In genomic region chr5:142129447-142129846, GRCh38 we compare ENCODE assay signal across 20 cellular contexts. TPM values are rescaled to one million over a fixed set of nuclear protein-coding genes. Genes with fewer than 3 reads are reported as not detected.
DNase-seq lines count a peak whose midpoint lies in the region; TF ChIP-seq lines count a peak whose summit lies in the region.
"Had no signal": no experiment of that assay in that cellular context is flagged by ENCODE, and none has a peak within 500 bp of the region (broad histone marks: within the 10 kb centered on the region; RNA-seq: fewer than 3 reads in every experiment).

No MANE protein-coding gene starts in this region.

- POLR2A ChIA-PET in activated CD4-positive, alpha-beta T cell treated with anti-CD3 and anti-CD28 coated beads, Interleukin-2, amount 10 ng/mL, durations not matched to agents 7 days and 5 days (lab: Charles Lee), result interaction anchor here (0.6 kb wide), 1 partner anchor 12 kb away, joined by 3 read pairs; no protein-coding TSS in a partner anchor

- H3K4me1 ChIP-seq in adipocyte (ENCODE audit: control insufficient read depth, insufficient read depth, low read length), result peaks cover 21% of the 10 kb centered on the region

- H3K27ac Mint-ChIP-seq in activated CD4-positive, alpha-beta T cell treated with anti-CD3 and anti-CD28 coated beads, Interleukin-2, amount 10 ng/mL, durations not matched to agents 7 days and 5 days, result peak overlapping the region; percentile 76
- peak overlapping the region; percentile 65 for H3K27ac Mint-ChIP-seq in HFFc6
- peak overlapping the region; percentile 40 for H3K27ac Mint-ChIP-seq in progenitor cell of endocrine pancreas
- H3K27ac Mint-ChIP-seq: mesothelial cell of epicardium had no signal

- no peak overlapping the region for H3K4me3 Mint-ChIP-seq in activated CD4-positive, alpha-beta T cell treated with anti-CD3 and anti-CD28 coated beads, Interleukin-2, amount 10 ng/mL, durations not matched to agents 7 days and 5 days
- H3K4me3 Mint-ChIP-seq in HFFc6 (peak overlapping the region; percentile 82), progenitor cell of endocrine pancreas (ENCODE audit: low read depth) (no peak overlapping the region)
- H3K4me3 Mint-ChIP-seq: mesothelial cell of epicardium, nephron had no signal

- H3K9me3 ChIP-seq in adipocyte (ENCODE audit: control insufficient read depth, low read length), result no peaks in the 10 kb centered on the region

- no peaks in the 10 kb centered on the region for H3K27me3 ChIP-seq in adipocyte (replicated peaks; ENCODE audit: control insufficient read depth, insufficient read depth, low read length)
- H3K27me3 ChIP-seq: BLaER1, esophagus squamous epithelium had no signal

- DNase-seq in activated CD4-positive, alpha-beta T cell treated with anti-CD3 and anti-CD28 coated beads, Interleukin-2, amount 10 ng/mL, durations not matched to agents 7 days and 5 days, result no peak
- DNase-seq in activated CD4-positive, alpha-beta T cell treated with anti-CD3 and anti-CD28 coated beads for 1 hour, result no peak
- DNase-seq in HFFc6, result no peak
- no peak for DNase-seq in adipocyte (ENCODE audit: low read depth)
- no peak for DNase-seq in progenitor cell of endocrine pancreas (ENCODE audit: low spot score, unreplicated experiment)
- DNase-seq in stimulated activated naive CD4-positive, alpha-beta T cell treated with Interleukin-2 at 50 U/mL for 16 hours (lab: John Stamatoyannopoulos, UW), result no peak
- no peak for DNase-seq in NCI-H1436 (lab: John Stamatoyannopoulos, UW)
- no peak for DNase-seq in NCI-H1048 (lab: John Stamatoyannopoulos, UW)
- DNase-seq: activated CD4-positive, CD25-positive, alpha-beta regulatory T cell; activated effector memory CD4-positive, alpha-beta T cell treated with Interleukin-2 at 50 U/mL for 16 hours; effector CD8-positive, alpha-beta T cell; esophagus squamous epithelium; left colon; NCI-H510A treated with DMSO at 0.1 percent for 48 hours; stimulated activated CD4-positive, alpha-beta T cell treated with anti-CD3 and anti-CD28 coated beads, Interleukin-2, amount 100 ng/mL, for 24 hours; stimulated activated naive CD8-positive, alpha-beta T cell treated with anti-CD3 and anti-CD28 coated beads, Interleukin-15, Interleukin-2, amounts not matched to agents 100 U/mL and 50 U/mL, for 24 hours; T-helper 9 cell had no signal

- H3K4me1 Mint-ChIP-seq in activated CD4-positive, alpha-beta T cell treated with anti-CD3 and anti-CD28 coated beads, Interleukin-2, amount 10 ng/mL, durations not matched to agents 7 days and 5 days, result peaks cover 43% of the 10 kb centered on the region
- H3K4me1 Mint-ChIP-seq in HFFc6 (ENCODE audit: low read depth) (peaks cover 26% of the 10 kb centered on the region), progenitor cell of endocrine pancreas (ENCODE audit: low read depth) (peaks cover 20% of the 10 kb centered on the region)

- peak overlapping the region; percentile 55 for H3K9ac ChIP-seq in adipocyte (ENCODE audit: low read length)
- H3K9ac ChIP-seq: BLaER1 had no signal

- no peaks in the 10 kb centered on the region for H3K9me3 Mint-ChIP-seq in activated CD4-positive, alpha-beta T cell treated with anti-CD3 and anti-CD28 coated beads, Interleukin-2, amount 10 ng/mL, durations not matched to agents 7 days and 5 days
- no peaks in the 10 kb centered on the region for H3K9me3 Mint-ChIP-seq in HFFc6
- peaks cover 1% of the 10 kb centered on the region for H3K9me3 Mint-ChIP-seq in progenitor cell of endocrine pancreas (ENCODE audit: low read depth)

- peak overlapping the region; percentile 73 for H3K4me3 ChIP-seq in adipocyte (ENCODE audit: low read length)
- H3K4me3 ChIP-seq: BLaER1, esophagus squamous epithelium had no signal

- CTCF ChIA-PET in activated CD4-positive, alpha-beta T cell treated with anti-CD3 and anti-CD28 coated beads, Interleukin-2, amount 10 ng/mL, durations not matched to agents 7 days and 5 days (lab: Charles Lee), result interaction anchor here (1.0 to 1.5 kb wide), 5 partner anchors 9 to 139 kb away, joined by 3 to 5 read pairs (median 3); no protein-coding TSS in a partner anchor

- TF ChIP-seq CTCF in HFFc6 (IDR thresholded peaks at IDR 0.05) (no peak), progenitor cell of endocrine pancreas (IDR thresholded peaks at IDR 0.05; ENCODE audit: unreplicated experiment) (no peak)

- no peaks in the 10 kb centered on the region for H3K27me3 Mint-ChIP-seq in activated CD4-positive, alpha-beta T cell treated with anti-CD3 and anti-CD28 coated beads, Interleukin-2, amount 10 ng/mL, durations not matched to agents 7 days and 5 days
- H3K27me3 Mint-ChIP-seq in HFFc6 (ENCODE audit: insufficient read depth) (no peaks in the 10 kb centered on the region), progenitor cell of endocrine pancreas (no peaks in the 10 kb centered on the region)

- H3K36me3 ChIP-seq in adipocyte (ENCODE audit: control insufficient read depth, insufficient read depth, low read length, severe bottlenecking), result peaks cover 28% of the 10 kb centered on the region

- H3K36me3 Mint-ChIP-seq in activated CD4-positive, alpha-beta T cell treated with anti-CD3 and anti-CD28 coated beads, Interleukin-2, amount 10 ng/mL, durations not matched to agents 7 days and 5 days (ENCODE audit: low read depth), result peaks cover 33% of the 10 kb centered on the region
- H3K36me3 Mint-ChIP-seq in HFFc6 (ENCODE audit: low read depth) (peaks cover 6% of the 10 kb centered on the region; the same call in 1 of the 2 replicates), progenitor cell of endocrine pancreas (ENCODE audit: insufficient read depth) (peaks cover 29% of the 10 kb centered on the region)

RNA-seq across cellular contexts. Expression of gene NDFIP1, which starts 20.9 kb away (rescaled TPM):
- total RNA-seq in activated CD4-positive, alpha-beta T cell treated with anti-CD3 and anti-CD28 coated beads, Interleukin-2, amount 10 ng/mL, durations not matched to agents 7 days and 5 days, result 10 to 100 TPM; 65.2 to 70.2 TPM
- 10 to 100 TPM; 57.7 to 69.9 (median 63.0) TPM for total RNA-seq in HFFc6 (2021; fragmentation: NEBNext Ultra II Directional; extraction: Animal tissue kit (Norgen Biotek cat#: 25700))
- total RNA-seq in progenitor cell of endocrine pancreas, result 228 and 247 TPM in 2 replicates
